In genomic region chr19:23403024-23403423, GRCh38 we compare ENCODE assay signal across 1 cellular context.
TF ChIP-seq lines count a peak whose summit lies in the region.

No MANE protein-coding gene starts in this region.

TF ChIP-seq in SK-N-SH, 30 proteins besides CTCF, POLR2A, EP300 and RAD21 (continued from another document):
- TF ChIP-seq, protein P1, sequence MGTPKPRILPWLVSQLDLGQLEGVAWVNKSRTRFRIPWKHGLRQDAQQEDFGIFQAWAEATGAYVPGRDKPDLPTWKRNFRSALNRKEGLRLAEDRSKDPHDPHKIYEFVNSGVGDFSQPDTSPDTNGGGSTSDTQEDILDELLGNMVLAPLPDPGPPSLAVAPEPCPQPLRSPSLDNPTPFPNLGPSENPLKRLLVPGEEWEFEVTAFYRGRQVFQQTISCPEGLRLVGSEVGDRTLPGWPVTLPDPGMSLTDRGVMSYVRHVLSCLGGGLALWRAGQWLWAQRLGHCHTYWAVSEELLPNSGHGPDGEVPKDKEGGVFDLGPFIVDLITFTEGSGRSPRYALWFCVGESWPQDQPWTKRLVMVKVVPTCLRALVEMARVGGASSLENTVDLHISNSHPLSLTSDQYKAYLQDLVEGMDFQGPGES (IDR thresholded peaks at IDR 0.05; ENCODE audit: low read depth, low read length): no peak
- TF ChIP-seq FOXJ3 (CRISPR knock-in tag; IDR thresholded peaks at IDR 0.05) (no peak), EZH2phosphoT487 (IDR thresholded peaks at IDR 0.05; ENCODE audit: borderline replicate concordance, low read depth) (no peak), PBX3 (IDR thresholded peaks at IDR 0.05) (no peak)
